9 cellular contexts compared by ENCODE assay signal in the genomic region with DNA sequence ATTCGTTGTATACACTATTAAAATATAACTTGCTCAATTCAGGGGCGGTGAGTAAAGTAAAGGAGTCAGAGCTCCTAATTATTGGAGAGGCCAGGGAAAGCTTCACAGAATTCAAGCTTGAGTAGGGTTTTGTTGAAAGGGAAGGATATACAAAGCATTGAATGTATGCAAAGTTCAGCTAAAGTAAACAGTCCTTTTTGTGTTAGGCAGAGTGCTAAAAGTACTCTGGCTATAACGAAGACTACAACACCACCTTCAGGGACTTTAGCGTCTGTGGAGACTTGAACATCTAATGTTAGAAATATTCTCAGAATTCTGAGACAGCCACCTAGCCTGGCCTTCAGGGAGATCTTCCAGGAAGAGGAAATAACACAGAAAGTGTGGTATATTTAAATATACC. TPM values are rescaled to one million over a fixed set of nuclear protein-coding genes. Genes with fewer than 3 reads are reported as not detected.
DNase-seq lines count a peak whose midpoint lies in the region; ATAC-seq and TF ChIP-seq lines count a peak whose summit lies in the region.
"Had no signal": no experiment of that assay in that cellular context is flagged by ENCODE, and none has a peak within 500 bp of the region (broad histone marks: within the 10 kb centered on the region; RNA-seq: fewer than 3 reads in every experiment).

No MANE protein-coding gene starts in this region.

- H3K4me1 ChIP-seq in liver (ENCODE audit: control insufficient read depth in 4 of 4, insufficient read depth in 4 of 4, low read length in 3 of 4): peaks cover 2 to 17% (median 9%) of the 10 kb centered on the region in 4 donors

- no peaks in the 10 kb centered on the region for H3K27me3 Mint-ChIP-seq in IgD-negative memory B cell
- H3K27me3 Mint-ChIP-seq in activated T-helper 17 cell treated with anti-CD3 and anti-CD28 coated beads, Interleukin-2, amount 50 U/mL, for 72 hours: no peaks in the 10 kb centered on the region

- no peaks in the 10 kb centered on the region for H3K9me3 ChIP-seq in liver (ENCODE audit: control insufficient read depth in 4 of 4, low read length in 3 of 4)

- H3K27ac ChIP-seq in liver (ENCODE audit: low read depth in 1 of 2, low read length in 2 of 2): no peak overlapping the region

- WGBS in liver: 48% methylated on average over 4 of the region's 4 CpGs

- H3K36me3 Mint-ChIP-seq in IgD-negative memory B cell: peaks cover 2% of the 10 kb centered on the region
- H3K36me3 Mint-ChIP-seq in activated T-helper 17 cell treated with anti-CD3 and anti-CD28 coated beads, Interleukin-2, amount 50 U/mL, for 72 hours (ENCODE audit: low read depth): no peaks in the 10 kb centered on the region

- H3K4me3 ChIP-seq in liver (ENCODE audit: low read depth in 1 of 3, low read length in 3 of 3): no peak overlapping the region

- H3K9ac ChIP-seq in liver (ENCODE audit: low read depth in 1 of 2, low read length in 2 of 2): no peak overlapping the region

- peaks cover 16 to 21% (median 17%) of the 10 kb centered on the region in 3 donors for H3K4me1 Mint-ChIP-seq in IgD-negative memory B cell
- peaks cover 7% of the 10 kb centered on the region for H3K4me1 Mint-ChIP-seq in activated T-helper 17 cell treated with anti-CD3 and anti-CD28 coated beads, Interleukin-2, amount 50 U/mL, for 72 hours

- ATAC-seq in activated T-helper 17 cell treated with anti-CD3 and anti-CD28 coated beads, Interleukin-2, amount 50 U/mL, for 72 hours (replicated peaks): no peak
- ATAC-seq in GM21786 (IDR thresholded peaks at IDR 0.05; ENCODE audit: unreplicated experiment) (no peak), HG02588 (IDR thresholded peaks at IDR 0.05; ENCODE audit: unreplicated experiment) (no peak)

- TF ChIP-seq RAD21 in liver (IDR thresholded peaks at IDR 0.05): peak; percentile 28 to 31

- H3K4me3 Mint-ChIP-seq in IgD-negative memory B cell: peak overlapping the region; percentile 87 to 96 (median 94)
- H3K4me3 Mint-ChIP-seq in activated T-helper 17 cell treated with anti-CD3 and anti-CD28 coated beads, Interleukin-2, amount 50 U/mL, for 72 hours: peak overlapping the region; percentile 89

- no peak for TF ChIP-seq CTCF in liver (IDR thresholded peaks at IDR 0.05; ENCODE audit: low read depth, low read length, missing input control)

- H3K27ac Mint-ChIP-seq in IgD-negative memory B cell: peak overlapping the region; percentile 72 to 92 (median 90)
- H3K27ac Mint-ChIP-seq in activated T-helper 17 cell treated with anti-CD3 and anti-CD28 coated beads, Interleukin-2, amount 50 U/mL, for 72 hours: peak overlapping the region; percentile 78

- no peaks in the 10 kb centered on the region for H3K36me3 ChIP-seq in liver (ENCODE audit: control insufficient read depth in 4 of 4, insufficient read depth in 3 of 4, low read depth in 1 of 4, low read length in 3 of 4)

- no peaks in the 10 kb centered on the region for H3K27me3 ChIP-seq in liver (ENCODE audit: control insufficient read depth in 4 of 4, insufficient read depth in 4 of 4, low read length in 3 of 4)

- H3K9me3 Mint-ChIP-seq in IgD-negative memory B cell: no peaks in the 10 kb centered on the region
- no peaks in the 10 kb centered on the region for H3K9me3 Mint-ChIP-seq in activated T-helper 17 cell treated with anti-CD3 and anti-CD28 coated beads, Interleukin-2, amount 50 U/mL, for 72 hours

- peak; percentile 20 for DNase-seq in COLO668 (lab: John Stamatoyannopoulos, UW; ENCODE audit: unreplicated experiment)
- DNase-seq in cortex of kidney (lab: John Stamatoyannopoulos, UW): no peak
- DNase-seq in middle frontal gyrus (ENCODE audit: extremely low spot score, low spot score): no peak

TF ChIP-seq in liver, 16 proteins besides CTCF, POLR2A, EP300 and RAD21:
- TF ChIP-seq NR2F2 (IDR thresholded peaks at IDR 0.05): no peak
- TF ChIP-seq, protein P1, sequence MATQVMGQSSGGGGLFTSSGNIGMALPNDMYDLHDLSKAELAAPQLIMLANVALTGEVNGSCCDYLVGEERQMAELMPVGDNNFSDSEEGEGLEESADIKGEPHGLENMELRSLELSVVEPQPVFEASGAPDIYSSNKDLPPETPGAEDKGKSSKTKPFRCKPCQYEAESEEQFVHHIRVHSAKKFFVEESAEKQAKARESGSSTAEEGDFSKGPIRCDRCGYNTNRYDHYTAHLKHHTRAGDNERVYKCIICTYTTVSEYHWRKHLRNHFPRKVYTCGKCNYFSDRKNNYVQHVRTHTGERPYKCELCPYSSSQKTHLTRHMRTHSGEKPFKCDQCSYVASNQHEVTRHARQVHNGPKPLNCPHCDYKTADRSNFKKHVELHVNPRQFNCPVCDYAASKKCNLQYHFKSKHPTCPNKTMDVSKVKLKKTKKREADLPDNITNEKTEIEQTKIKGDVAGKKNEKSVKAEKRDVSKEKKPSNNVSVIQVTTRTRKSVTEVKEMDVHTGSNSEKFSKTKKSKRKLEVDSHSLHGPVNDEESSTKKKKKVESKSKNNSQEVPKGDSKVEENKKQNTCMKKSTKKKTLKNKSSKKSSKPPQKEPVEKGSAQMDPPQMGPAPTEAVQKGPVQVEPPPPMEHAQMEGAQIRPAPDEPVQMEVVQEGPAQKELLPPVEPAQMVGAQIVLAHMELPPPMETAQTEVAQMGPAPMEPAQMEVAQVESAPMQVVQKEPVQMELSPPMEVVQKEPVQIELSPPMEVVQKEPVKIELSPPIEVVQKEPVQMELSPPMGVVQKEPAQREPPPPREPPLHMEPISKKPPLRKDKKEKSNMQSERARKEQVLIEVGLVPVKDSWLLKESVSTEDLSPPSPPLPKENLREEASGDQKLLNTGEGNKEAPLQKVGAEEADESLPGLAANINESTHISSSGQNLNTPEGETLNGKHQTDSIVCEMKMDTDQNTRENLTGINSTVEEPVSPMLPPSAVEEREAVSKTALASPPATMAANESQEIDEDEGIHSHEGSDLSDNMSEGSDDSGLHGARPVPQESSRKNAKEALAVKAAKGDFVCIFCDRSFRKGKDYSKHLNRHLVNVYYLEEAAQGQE (IDR thresholded peaks at IDR 0.05): no peak
- no peak for TF ChIP-seq RXRA (IDR thresholded peaks at IDR 0.05)
- TF ChIP-seq GABPA (IDR thresholded peaks at IDR 0.05 in 1 of 2, conservative IDR thresholded peaks at IDR 0.05 in 1 of 2): no peak
- no peak for TF ChIP-seq HNF4G (IDR thresholded peaks at IDR 0.05)
- TF ChIP-seq HNF4A (conservative IDR thresholded peaks at IDR 0.05): no peak
- TF ChIP-seq FOXA1 (IDR thresholded peaks at IDR 0.05): no peak
TF ChIP-seq in liver: peak in this region for 0.

RNA-seq across cellular contexts. Expression of a gene that starts 1.1 kb away (rescaled TPM):
- polyA plus RNA-seq in IgD-negative memory B cell (1.0 TPM), liver (not detected)
- total RNA-seq in activated T-helper 17 cell treated with anti-CD3 and anti-CD28 coated beads, Interleukin-2, amount 50 U/mL, for 72 hours: 1 to 10 TPM in 1 of 2 donors, not detected in 1; 1.2 TPM
- total RNA-seq in liver: not detected
- total RNA-seq: HT1080 had no signal

RNA-seq across cellular contexts. Expression of a gene that starts 8.7 kb away (rescaled TPM):
- polyA plus RNA-seq in IgD-negative memory B cell: 0.11 TPM
- total RNA-seq in activated T-helper 17 cell treated with anti-CD3 and anti-CD28 coated beads, Interleukin-2, amount 50 U/mL, for 72 hours: 1 to 10 TPM; 1.1 to 2.0 TPM
- 1 to 10 TPM; 5.1 to 8.1 TPM for total RNA-seq in liver
- 10 to 100 TPM; 17.0 to 22.5 TPM for polyA plus RNA-seq in liver

RNA-seq across cellular contexts. Expression of a gene that starts 29.4 kb away (rescaled TPM):
- polyA plus RNA-seq in IgD-negative memory B cell (37.4 TPM), liver (10 to 100 TPM; 10.9 to 20.7 TPM)
- total RNA-seq in activated T-helper 17 cell treated with anti-CD3 and anti-CD28 coated beads, Interleukin-2, amount 50 U/mL, for 72 hours: 10 to 100 TPM; 28.8 to 35.3 TPM
- total RNA-seq in liver: 10 to 100 TPM; 16.5 to 20.8 TPM

RNA-seq across cellular contexts. Expression of a gene that starts 32.6 kb away (rescaled TPM):
- polyA plus RNA-seq in IgD-negative memory B cell (0.30 TPM), liver (10 to 100 TPM; 11.4 to 12.2 TPM)
- total RNA-seq in activated T-helper 17 cell treated with anti-CD3 and anti-CD28 coated beads, Interleukin-2, amount 50 U/mL, for 72 hours: under 1 TPM; 0.29 to 0.37 TPM
- 10 to 100 TPM in 1 of 2 donors, 1 to 10 TPM in 1; 5.6 to 11.5 TPM for total RNA-seq in liver
